7 cellular contexts compared by ENCODE assay signal in genomic region chr9:92877531-92878430, GRCh38.
DNase-seq lines count a peak whose midpoint lies in the region; ATAC-seq and TF ChIP-seq lines count a peak whose summit lies in the region.

ZNF484 (minus strand) TSS chr9:92878038; CDS start chr9:92875029, 3,009 bp downstream.

- peak; percentile 99 for DNase-seq in NCI-H2029 (lab: John Stamatoyannopoulos, UW)
- peak; percentile 93 for DNase-seq in T-helper 22 cell (ENCODE audit: low read depth)
- peak; percentile 99 for DNase-seq in astrocyte of the hippocampus (ENCODE audit: low read depth, low spot score)
- DNase-seq in hippocampal formation (lab: John Stamatoyannopoulos, UW): peak; percentile 93 to 95
- peak; percentile 95 for DNase-seq in retina

- peak; percentile 68 for TF ChIP-seq POLR2A in GM18505 (IDR thresholded peaks at IDR 0.05; ENCODE audit: borderline replicate concordance, extremely low read depth, insufficient read depth, insufficient read length)

- peak; percentile 97 for ATAC-seq in GM18505 (IDR thresholded peaks at IDR 0.05; ENCODE audit: unreplicated experiment)
- ATAC-seq in HG02973 (IDR thresholded peaks at IDR 0.05; ENCODE audit: unreplicated experiment): peak; percentile 98

Comparison
In these comparisons a context has a peak if more than half of its experiments do, and no peak if none do; other contexts are left out.
1. Peak in every context shown above with its lines: DNase-seq and ATAC-seq.